In the genomic region with DNA sequence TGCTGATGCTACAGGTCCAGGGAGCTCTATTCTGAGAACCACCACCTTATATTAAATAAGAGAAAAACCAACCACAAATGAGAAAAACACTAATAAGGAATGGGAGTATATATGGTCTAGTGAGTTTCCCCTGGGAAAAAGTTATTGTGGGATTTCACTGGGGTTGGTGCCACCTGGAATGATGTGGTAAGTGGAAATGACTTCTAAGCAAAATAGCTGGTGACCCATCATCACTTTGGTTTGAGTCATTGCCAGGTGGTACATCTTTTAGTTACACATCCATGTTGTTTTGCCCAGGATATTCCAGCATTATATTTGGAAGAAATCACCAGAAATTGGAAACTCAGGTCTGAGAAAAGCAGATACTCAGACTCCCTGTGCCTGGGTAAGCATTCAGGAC, we compare ENCODE assay signal across 23 cellular contexts.
"Had no signal": no experiment of that assay in that cellular context is flagged by ENCODE, and none has a peak within 500 bp of the region (broad histone marks: within the 10 kb centered on the region; RNA-seq: fewer than 3 reads in every experiment).

No MANE protein-coding gene starts in this region.

- H3K27ac Mint-ChIP-seq: activated naive CD8-positive, alpha-beta T cell; activated T-helper 2 cell treated with anti-CD3 and anti-CD28 coated beads, Interferon-gamma antibody, Interleukin-2, Interleukin-4, amounts not matched to agents 10 μg/mL and 5 μg/mL and 100 μg/mL, durations not matched to agents 14 hours and 24 hours and 36 hours; nephron progenitor cell; type B pancreatic cell had no signal

- H3K4me2 ChIP-seq: smooth muscle cell had no signal

- ATAC-seq: activated T-cell treated with anti-CD3 and anti-CD28 coated beads, Interleukin-2, amount 50 U/mL, for 4 hours; left cardiac atrium; mucosa of descending colon; right lobe of liver had no signal

- H3K36me3 Mint-ChIP-seq: activated naive CD8-positive, alpha-beta T cell; type B pancreatic cell had no signal

- H3K9me3 Mint-ChIP-seq: activated T-cell treated with anti-CD3 and anti-CD28 coated beads, Interleukin-2, amount 50 U/mL, for 4 hours; activated T-helper 2 cell treated with anti-CD3 and anti-CD28 coated beads, Interferon-gamma antibody, Interleukin-2, Interleukin-4, amounts not matched to agents 10 μg/mL and 5 μg/mL and 100 μg/mL, durations not matched to agents 14 hours and 24 hours and 36 hours; nephron progenitor cell had no signal

- H3K9me3 ChIP-seq: adrenal gland, mucosa of descending colon, right lobe of liver, thoracic aorta, vagina had no signal

- H3K4me3 Mint-ChIP-seq: activated naive CD8-positive, alpha-beta T cell; activated T-cell treated with anti-CD3 and anti-CD28 coated beads, Interleukin-2, amount 50 U/mL, for 4 hours; nephron progenitor cell; type B pancreatic cell had no signal

- DNase-seq: activated CD4-positive, alpha-beta T cell treated with anti-CD3 and anti-CD28 coated beads for 1 hour; activated CD8-positive, alpha-beta memory T cell treated with anti-CD3 and anti-CD28 coated beads, Interleukin-2, amount 50 U/mL, for 48 hours; activated naive CD4-positive, alpha-beta T cell; activated T-cell treated with anti-CD3 and anti-CD28 coated beads, Interleukin-2, amount 50 U/mL, for 4 hours; adrenal gland; cerebellar nuclear complex; hypothalamus; left cardiac atrium; mesenchymal stem cell; mucosa of descending colon; nephron progenitor cell; right lobe of liver; stimulated activated CD4-positive, alpha-beta T cell treated with anti-CD3 and anti-CD28 coated beads, Interleukin-15, amount 100 ng/mL, for 24 hours; stimulated activated CD4-positive, alpha-beta T cell treated with anti-CD3 and anti-CD28 coated beads, Interleukin-4, amount 100 ng/mL, for 1 hour; stimulated activated naive CD4-positive, alpha-beta T cell treated with Interleukin-2 at 50 U/mL for 16 hours had no signal

- FAIRE-seq: frontal cortex had no signal

- H3K27me3 Mint-ChIP-seq: activated naive CD8-positive, alpha-beta T cell had no signal

- H3K4me1 ChIP-seq: adrenal gland, right lobe of liver, vagina had no signal

- H3K27ac ChIP-seq: adrenal gland, coronary artery, right lobe of liver, thoracic aorta, vagina had no signal

- H3K36me3 ChIP-seq: adrenal gland, right lobe of liver, thoracic aorta, vagina had no signal

- H3K4me1 Mint-ChIP-seq: nephron progenitor cell had no signal

- H3K4me3 ChIP-seq: adrenal gland, coronary artery, mucosa of descending colon, right lobe of liver, smooth muscle cell, thoracic aorta, vagina had no signal

- H3K27me3 ChIP-seq: adrenal gland, right lobe of liver, vagina had no signal
